In the genomic region with DNA sequence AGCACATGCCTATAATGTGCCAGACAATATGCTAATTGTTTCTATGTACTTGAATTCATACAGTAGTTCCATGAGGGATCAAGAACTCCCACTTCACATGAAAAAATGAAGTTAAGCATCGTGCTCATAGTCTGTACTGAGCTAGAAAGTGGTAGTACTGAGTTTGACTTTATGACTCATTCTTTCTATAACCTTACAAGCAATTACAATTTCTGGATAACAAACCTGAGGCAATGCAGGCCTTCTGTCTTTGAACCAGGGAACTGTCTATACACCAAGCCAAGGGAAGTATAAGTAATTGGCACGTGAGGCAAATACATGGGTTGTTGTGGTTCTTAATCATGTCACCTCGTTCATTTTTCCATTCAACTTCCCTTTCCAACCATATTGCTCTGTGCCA, we compare ENCODE assay signal across 28 cellular contexts.
"Had no signal": no experiment of that assay in that cellular context is flagged by ENCODE, and none has a peak within 500 bp of the region (broad histone marks: within the 10 kb centered on the region; RNA-seq: fewer than 3 reads in every experiment).

No MANE protein-coding gene starts in this region.

- H3K27me3 Mint-ChIP-seq: effector memory CD8-positive, alpha-beta T cell; naive thymus-derived CD8-positive, alpha-beta T cell had no signal

- H3K9me3 ChIP-seq: esophagus squamous epithelium, heart right ventricle, left lung, ovary, psoas muscle, sigmoid colon, thoracic aorta, tibial nerve, upper lobe of left lung had no signal

- H3K9me3 Mint-ChIP-seq: effector memory CD8-positive, alpha-beta T cell; naive thymus-derived CD8-positive, alpha-beta T cell; nephron progenitor cell; stimulated activated effector memory CD8-positive, alpha-beta T cell treated with anti-CD3 and anti-CD28 coated beads, Interleukin-12 subunit alpha, Interleukin-12 subunit beta, amount 100 ng/mL, for 72 hours had no signal

- H3K4me1 ChIP-seq: psoas muscle, sigmoid colon had no signal

- H3K4me3 ChIP-seq: coronary artery, esophagus squamous epithelium, heart right ventricle, left lung, ovary, psoas muscle, sigmoid colon, thoracic aorta, tibial nerve, upper lobe of left lung had no signal

- H3K36me3 ChIP-seq: ovary had no signal

- DNase-seq: effector memory CD8-positive, alpha-beta T cell; erythroblast; esophagus squamous epithelium; foreskin melanocyte; glutamatergic neuron; heart right ventricle; hippocampal formation; left cardiac atrium; left lung; mammary epithelial cell; mesendoderm; midbrain; naive thymus-derived CD8-positive, alpha-beta T cell; nephron progenitor cell; nucleus accumbens; ovary; posterior cingulate gyrus; psoas muscle; right cardiac atrium; sigmoid colon; stimulated activated CD4-positive, alpha-beta T cell treated with anti-CD3 and anti-CD28 coated beads, Interleukin-2, amount 100 ng/mL, for 24 hours; stimulated activated CD4-positive, alpha-beta T cell treated with anti-CD3 and anti-CD28 coated beads, Interleukin-4, amount 100 ng/mL, for 24 hours; stimulated activated naive CD4-positive, alpha-beta T cell treated with Interleukin-2 at 50 U/mL for 16 hours; upper lobe of left lung had no signal

- H3K4me1 Mint-ChIP-seq: nephron progenitor cell had no signal

- H3K27me3 ChIP-seq: esophagus squamous epithelium, heart right ventricle, left lung, ovary, sigmoid colon, tibial nerve, upper lobe of left lung had no signal

- H3K27ac Mint-ChIP-seq: effector memory CD8-positive, alpha-beta T cell; nephron progenitor cell; stimulated activated effector memory CD8-positive, alpha-beta T cell treated with anti-CD3 and anti-CD28 coated beads, Interleukin-12 subunit alpha, Interleukin-12 subunit beta, amount 100 ng/mL, for 72 hours had no signal

- ATAC-seq: effector memory CD8-positive, alpha-beta T cell; heart right ventricle; left cardiac atrium; left lung; naive thymus-derived CD8-positive, alpha-beta T cell; psoas muscle; right cardiac atrium; stimulated activated effector memory CD8-positive, alpha-beta T cell treated with anti-CD3 and anti-CD28 coated beads, Interleukin-12 subunit alpha, Interleukin-12 subunit beta, amount 100 ng/mL, for 72 hours had no signal

- H3K4me3 Mint-ChIP-seq: effector memory CD8-positive, alpha-beta T cell; naive thymus-derived CD8-positive, alpha-beta T cell; nephron progenitor cell; stimulated activated effector memory CD8-positive, alpha-beta T cell treated with anti-CD3 and anti-CD28 coated beads, Interleukin-12 subunit alpha, Interleukin-12 subunit beta, amount 100 ng/mL, for 72 hours had no signal

- H3K27ac ChIP-seq: coronary artery, esophagus squamous epithelium, heart right ventricle, ovary, psoas muscle, sigmoid colon, thoracic aorta, tibial nerve, upper lobe of left lung had no signal
